Comparison of ENCODE assay signal across 29 cellular contexts in genomic region chr12:59715434-59715833, GRCh38.
"Had no signal": no experiment of that assay in that cellular context is flagged by ENCODE, and none has a peak within 500 bp of the region (broad histone marks: within the 10 kb centered on the region; RNA-seq: fewer than 3 reads in every experiment).

No MANE protein-coding gene starts in this region.

- H3K4me3 ChIP-seq: adrenal gland, breast epithelium, cardiac muscle cell, colonic mucosa had no signal

- H3K27me3 ChIP-seq: adrenal gland, breast epithelium, cardiac muscle cell, colonic mucosa had no signal

- H3K27ac ChIP-seq: adrenal gland, breast epithelium, cardiac muscle cell, colonic mucosa, epithelial cell of prostate had no signal

- H3K9me3 ChIP-seq: adrenal gland, breast epithelium, colonic mucosa had no signal

- DNase-seq: activated CD4-positive, alpha-beta memory T cell treated with anti-CD3 and anti-CD28 coated beads for 36 hours; activated CD4-positive, alpha-beta T cell treated with anti-CD3 and anti-CD28 coated beads for 36 hours; activated CD4-positive, alpha-beta T cell treated with anti-CD3 and anti-CD28 coated beads, Interleukin-2, amount 10 ng/mL, durations not matched to agents 24 days and 14 days; activated CD4-positive, CD25-positive, alpha-beta regulatory T cell; activated CD4-positive, CD25-positive, alpha-beta regulatory T cell treated with anti-CD3 and anti-CD28 coated beads, Interleukin-2, amount 50 U/mL, for 72 hours; activated CD8-positive, alpha-beta memory T cell treated with anti-CD3 and anti-CD28 coated beads, Interleukin-2, amount 10 ng/mL, durations not matched to agents 7 days and 5 days; activated CD8-positive, alpha-beta memory T cell treated with anti-CD3 and anti-CD28 coated beads, Interleukin-2, amount 50 U/mL, for 4 hours; activated CD8-positive, alpha-beta T cell treated with anti-CD3 and anti-CD28 coated beads, Interleukin-2, amount 10 ng/mL, durations not matched to agents 7 days and 5 days; activated effector memory CD4-positive, alpha-beta T cell treated with anti-CD3 and anti-CD28 coated beads, Interleukin-2, amount 50 U/mL, for 16 hours; activated naive CD4-positive, alpha-beta T cell treated with anti-CD3 and anti-CD28 coated beads for 36 hours; activated naive CD8-positive, alpha-beta T cell treated with anti-CD3 and anti-CD28 coated beads for 36 hours; activated naive CD8-positive, alpha-beta T cell treated with anti-CD3 and anti-CD28 coated beads, Interleukin-2, amount 50 U/mL, for 24 hours; activated T-cell treated with anti-CD3 and anti-CD28 coated beads, Interleukin-2, amount 50 U/mL, for 1 hour; activated T-cell treated with anti-CD3 and anti-CD28 coated beads, Interleukin-2, amount 50 U/mL, for 48 hours; adrenal gland; amygdala; aorta; central memory CD4-positive, alpha-beta T cell; cerebellar nuclear complex; colonic mucosa; effector CD8-positive, alpha-beta T cell; foreskin fibroblast; T-helper 2 cell had no signal

- H3K4me1 ChIP-seq: breast epithelium, colonic mucosa had no signal

- FAIRE-seq: endometrium, endothelial cell of umbilical vein, frontal cortex had no signal

- H3K36me3 ChIP-seq: adrenal gland, breast epithelium, cardiac muscle cell, colonic mucosa had no signal

- ATAC-seq: activated CD4-positive, alpha-beta T cell treated with anti-CD3 and anti-CD28 coated beads for 36 hours; activated CD8-positive, alpha-beta memory T cell treated with anti-CD3 and anti-CD28 coated beads, Interleukin-2, amount 10 ng/mL, durations not matched to agents 7 days and 5 days; activated CD8-positive, alpha-beta T cell treated with anti-CD3 and anti-CD28 coated beads, Interleukin-2, amount 10 ng/mL, durations not matched to agents 7 days and 5 days; activated naive CD8-positive, alpha-beta T cell treated with anti-CD3 and anti-CD28 coated beads, Interleukin-2, amount 50 U/mL, for 24 hours had no signal
